ENCODE assay signal across 9 cellular contexts in genomic region chr1:202237052-202237451, GRCh38. TPM values are rescaled to one million over a fixed set of nuclear protein-coding genes. Genes with fewer than 3 reads are reported as not detected.
DNase-seq lines count a peak whose midpoint lies in the region; ATAC-seq, FAIRE-seq and TF ChIP-seq lines count a peak whose summit lies in the region.
"Had no signal": no experiment of that assay in that cellular context is flagged by ENCODE, and none has a peak within 500 bp of the region (broad histone marks: within the 10 kb centered on the region; RNA-seq: fewer than 3 reads in every experiment).

No MANE protein-coding gene starts in this region.

- CTCF ChIA-PET in activated CD4-positive, alpha-beta T cell treated with anti-CD3 and anti-CD28 coated beads for 36 hours (lab: Charles Lee), result interaction anchor here (0.7 to 2.8 kb wide), 10 partner anchors 10 to 745 kb away, joined by 3 to 11 read pairs (median 3); partner anchors contain the start of gene LGR6
- CTCF ChIA-PET in endothelial cell of umbilical vein (lab: Charles Lee), result interaction anchor here (1.0 to 1.5 kb wide), 5 partner anchors 11 to 76 kb away, joined by 3 to 4 read pairs (median 3); no protein-coding TSS in a partner anchor

- H3K27ac ChIP-seq in endothelial cell of umbilical vein (ENCODE audit: insufficient read depth, low read depth, low read length), result no peak overlapping the region
- H3K27ac ChIP-seq in neural progenitor cell, result no peak overlapping the region

- TF ChIP-seq POLR2A in endothelial cell of umbilical vein (IDR thresholded peaks at IDR 0.05; ENCODE audit: low read depth, low read length), result no peak

- no TSS peak for BruUV-seq in endothelial cell of umbilical vein (replicated peaks; lab: Mats Ljungman, UMichigan)

- H2AFZ ChIP-seq in endothelial cell of umbilical vein (ENCODE audit: low read depth, low read length), result no peak overlapping the region
- H2AFZ ChIP-seq in neural progenitor cell (replicated peaks), result no peak overlapping the region

- H4K20me1 ChIP-seq in endothelial cell of umbilical vein (replicated peaks; ENCODE audit: control insufficient read depth, extremely low read depth, insufficient read depth, low read length) (no peaks in the 10 kb centered on the region), neural progenitor cell (ENCODE audit: low read depth) (no peaks in the 10 kb centered on the region)

- H3K4me3 ChIP-seq in endothelial cell of umbilical vein (replicated peaks in 1 of 3; ENCODE audit: insufficient read depth in 1 of 3, low read depth in 1 of 3, low read length in 3 of 3), result no peak overlapping the region
- no peak overlapping the region for H3K4me3 ChIP-seq in neural progenitor cell

- H3K36me3 ChIP-seq in endothelial cell of umbilical vein (ENCODE audit: control insufficient read depth in 2 of 2, extremely low read depth in 1 of 2, insufficient read depth in 2 of 2, low read length in 2 of 2), result no peaks in the 10 kb centered on the region
- no peaks in the 10 kb centered on the region for H3K36me3 ChIP-seq in neural progenitor cell

- no peak overlapping the region for H3K9ac ChIP-seq in endothelial cell of umbilical vein (replicated peaks; ENCODE audit: extremely low read depth, insufficient read depth, low read length)
- H3K9ac ChIP-seq in neural progenitor cell, result no peak overlapping the region

- H3K9me3 ChIP-seq in endothelial cell of umbilical vein (replicated peaks; ENCODE audit: control insufficient read depth, insufficient read depth, low read length), result no peaks in the 10 kb centered on the region
- H3K9me3 ChIP-seq in neural progenitor cell (ENCODE audit: low read depth), result no peaks in the 10 kb centered on the region

- H3K27me3 ChIP-seq in endothelial cell of umbilical vein (ENCODE audit: control insufficient read depth in 2 of 2, insufficient read depth in 2 of 2, low read length in 2 of 2), result peaks cover 0 to 4% of the 10 kb centered on the region in 2 experiments
- no peaks in the 10 kb centered on the region for H3K27me3 ChIP-seq in neural progenitor cell

- FAIRE-seq in endothelial cell of umbilical vein (lab: Jason Lieb, UNC), result peak; percentile 18

- no peaks in the 10 kb centered on the region for H3K9me1 ChIP-seq in endothelial cell of umbilical vein (replicated peaks; ENCODE audit: control insufficient read depth, extremely low read depth, insufficient read depth, low read length)

- DNase-seq in activated CD4-positive, alpha-beta T cell treated with anti-CD3 and anti-CD28 coated beads for 36 hours, result peak; percentile 67
- DNase-seq in activated CD4-positive, alpha-beta T cell treated with anti-CD3 and anti-CD28 coated beads for 1 hour, result no peak
- DNase-seq in HUDEP-2 (lab: John Stamatoyannopoulos, UW; ENCODE audit: unreplicated experiment in 76 of 76) (peak in 41 of 76 experiments; percentile 1 to 67 (median 23)), SK-N-DZ (ENCODE audit: low spot score) (peak; percentile 49), endothelial cell of umbilical vein (ENCODE audit: low read depth, low spot score) (peak; percentile 6), neural progenitor cell (ENCODE audit: low spot score) (peak; percentile 83), ureter (ENCODE audit: low spot score) (no peak)
- DNase-seq in stimulated activated naive CD4-positive, alpha-beta T cell treated with Interleukin-2 at 50 U/mL for 16 hours (lab: John Stamatoyannopoulos, UW), result no peak

- H3K4me3 Mint-ChIP-seq in activated CD4-positive, alpha-beta T cell treated with anti-CD3 and anti-CD28 coated beads for 36 hours, result no peak overlapping the region
- no peak overlapping the region for H3K4me3 Mint-ChIP-seq in neural progenitor cell
- H3K4me3 Mint-ChIP-seq: activated naive CD8-positive, alpha-beta T cell had no signal

- TF ChIP-seq CTCF in endothelial cell of umbilical vein (IDR thresholded peaks at IDR 0.05; ENCODE audit: extremely low read depth in 1 of 2, insufficient read depth in 1 of 2, low read depth in 1 of 2, low read length in 2 of 2), result peak; percentile 18 to 60
- peak; percentile 73 for TF ChIP-seq CTCF in neural progenitor cell (IDR thresholded peaks at IDR 0.05)

- H3K4me1 ChIP-seq in endothelial cell of umbilical vein (ENCODE audit: control insufficient read depth, extremely low read depth, insufficient read depth, low read length) (peaks cover 13% of the 10 kb centered on the region), neural progenitor cell (peaks cover 16% of the 10 kb centered on the region)

- H3K79me2 ChIP-seq in endothelial cell of umbilical vein (ENCODE audit: control insufficient read depth, insufficient read depth, low read length), result no peaks in the 10 kb centered on the region
- H3K79me2 ChIP-seq in neural progenitor cell (ENCODE audit: low read depth), result no peaks in the 10 kb centered on the region

- H3K27ac Mint-ChIP-seq in activated CD4-positive, alpha-beta T cell treated with anti-CD3 and anti-CD28 coated beads for 36 hours, result no peak overlapping the region
- no peak overlapping the region for H3K27ac Mint-ChIP-seq in neural progenitor cell
- H3K27ac Mint-ChIP-seq: activated naive CD8-positive, alpha-beta T cell had no signal

- no peaks in the 10 kb centered on the region for H3K9me3 Mint-ChIP-seq in activated CD4-positive, alpha-beta T cell treated with anti-CD3 and anti-CD28 coated beads for 36 hours (ENCODE audit: low read depth)
- no peaks in the 10 kb centered on the region for H3K9me3 Mint-ChIP-seq in neural progenitor cell

- H3K4me2 ChIP-seq in endothelial cell of umbilical vein (ENCODE audit: insufficient read depth, low read length), result no peak overlapping the region
- H3K4me2 ChIP-seq in neural progenitor cell, result no peak overlapping the region

- H3F3A ChIP-seq in neural progenitor cell (ENCODE audit: low read depth), result peaks cover 3% of the 10 kb centered on the region

- dilution Hi-C loops in endothelial cell of umbilical vein (cut with MboI; ENCODE audit: extremely low pct_ligation_motif_present, low sequenced_read_pairs), result no loop called here

- intact Hi-C loops in activated CD4-positive, alpha-beta T cell treated with anti-CD3 and anti-CD28 coated beads for 36 hours (cut with DNase I, micrococcal nuclease), result loop anchor here in 1 of 2 experiments (2.0 kb wide), 1 partner anchor 52 kb away; no protein-coding TSS in a partner anchor
- intact Hi-C loops in endothelial cell of umbilical vein (cut with micrococcal nuclease), result loop anchor here (2.0 kb wide), 1 partner anchor 52 kb away; no protein-coding TSS in a partner anchor

- H3K4me1 Mint-ChIP-seq in activated CD4-positive, alpha-beta T cell treated with anti-CD3 and anti-CD28 coated beads for 36 hours, result peaks cover 2% of the 10 kb centered on the region
- peaks cover 22% of the 10 kb centered on the region for H3K4me1 Mint-ChIP-seq in neural progenitor cell

- POLR2A ChIA-PET in activated CD4-positive, alpha-beta T cell treated with anti-CD3 and anti-CD28 coated beads for 36 hours (lab: Charles Lee), result no interaction called here
- POLR2A ChIA-PET in endothelial cell of umbilical vein (lab: Charles Lee), result no interaction called here

- H3K27me3 Mint-ChIP-seq in activated CD4-positive, alpha-beta T cell treated with anti-CD3 and anti-CD28 coated beads for 36 hours, result peaks cover 12% of the 10 kb centered on the region
- peaks cover 10% of the 10 kb centered on the region for H3K27me3 Mint-ChIP-seq in neural progenitor cell (ENCODE audit: insufficient read depth, low read depth)

- ATAC-seq in activated CD4-positive, alpha-beta T cell treated with anti-CD3 and anti-CD28 coated beads for 36 hours, result peak; percentile 85

- H3K36me3 Mint-ChIP-seq in activated CD4-positive, alpha-beta T cell treated with anti-CD3 and anti-CD28 coated beads for 36 hours (ENCODE audit: low read depth), result no peaks in the 10 kb centered on the region
- no peaks in the 10 kb centered on the region for H3K36me3 Mint-ChIP-seq in neural progenitor cell
- H3K36me3 Mint-ChIP-seq: activated naive CD8-positive, alpha-beta T cell had no signal

TF ChIP-seq in endothelial cell of umbilical vein, 7 proteins besides CTCF, POLR2A, EP300 and RAD21:
- TF ChIP-seq MYC (IDR thresholded peaks at IDR 0.05; ENCODE audit: low read depth, low read length) (no peak), JUN (IDR thresholded peaks at IDR 0.05; ENCODE audit: borderline replicate concordance, insufficient read depth, insufficient read length, low read depth) (no peak), FOS (IDR thresholded peaks at IDR 0.05; ENCODE audit: borderline replicate concordance, insufficient read depth, low read length) (no peak), POLR2AphosphoS5 (IDR thresholded peaks at IDR 0.05; ENCODE audit: insufficient read depth, low read depth, low read length) (no peak), GATA2 (IDR thresholded peaks at IDR 0.05; ENCODE audit: insufficient read depth, insufficient read length, low read depth, low read length) (no peak)

RNA-seq across cellular contexts. Expression of gene LGR6, which starts 43.5 kb away (rescaled TPM):
- total RNA-seq in activated CD4-positive, alpha-beta T cell treated with anti-CD3 and anti-CD28 coated beads for 36 hours, result under 1 TPM; 0.09 to 0.14 TPM
- not detected in 2 replicates for polyA plus RNA-seq in SK-N-DZ (2014; cell fraction: cytosol; rRNA removed)
- not detected in 2 replicates for polyA plus RNA-seq in SK-N-DZ (2014; cell fraction: nucleus; rRNA removed)
- total RNA-seq in endothelial cell of umbilical vein, result not detected in 2 replicates
- polyA plus RNA-seq in endothelial cell of umbilical vein, result not detected in 2 replicates
- not detected in 2 replicates for polyA plus RNA-seq in endothelial cell of umbilical vein (2011; cell fraction: cytosol; rRNA removed)
- polyA plus RNA-seq in endothelial cell of umbilical vein (2011; cell fraction: nucleus; rRNA removed), result 0.04 TPM in 1 of 2 replicates, not detected in the other
- 0.14 and 0.27 TPM in 2 replicates for polyA plus RNA-seq in endothelial cell of umbilical vein (2012)
- polyA minus RNA-seq in endothelial cell of umbilical vein, result not detected in 2 replicates
- not detected for polyA minus RNA-seq in endothelial cell of umbilical vein (2011; cell fraction: cytosol; rRNA and poly(A)+ RNA removed)
- not detected in 2 replicates for polyA minus RNA-seq in endothelial cell of umbilical vein (2011; cell fraction: nucleus; rRNA and poly(A)+ RNA removed)
- 0.25 TPM in 1 of 2 replicates, not detected in the other for total RNA-seq in neural progenitor cell (ENCODE audit: low replicate concordance)
- total RNA-seq in ureter, result 9.2 TPM

Comparison
In these comparisons a context has a peak if more than half of its experiments do, and no peak if none do; other contexts are left out.
1. DNase-seq: peak in activated CD4-positive, alpha-beta T cell treated with anti-CD3 and anti-CD28 coated beads for 36 hours (single experiment), HUDEP-2 (41 of 76), SK-N-DZ (single experiment), endothelial cell of umbilical vein (single experiment) and neural progenitor cell (single experiment); none in activated CD4-positive, alpha-beta T cell treated with anti-CD3 and anti-CD28 coated beads for 1 hour (single experiment), stimulated activated naive CD4-positive, alpha-beta T cell treated with Interleukin-2 at 50 U/mL for 16 hours (single experiment) and ureter (single experiment).